Comparison of ENCODE assay signal across 8 cellular contexts in genomic region chr13:76822691-76823267, GRCh38.
DNase-seq lines count a peak whose midpoint lies in the region; ATAC-seq and TF ChIP-seq lines count a peak whose summit lies in the region.
"Had no signal": no experiment of that assay in that cellular context is flagged by ENCODE, and none has a peak within 500 bp of the region (broad histone marks: within the 10 kb centered on the region; RNA-seq: fewer than 3 reads in every experiment).

No MANE protein-coding gene starts in this region.

- no peaks in the 10 kb centered on the region for H3K79me1 ChIP-seq in neuronal stem cell (ENCODE audit: low read depth, low read length)

- H3K14ac ChIP-seq in neuronal stem cell (ENCODE audit: low read length): no peak overlapping the region

- no peak overlapping the region for H3K4ac ChIP-seq in neuronal stem cell (ENCODE audit: low read length)

- H3K4me1 ChIP-seq in neuronal stem cell (ENCODE audit: control insufficient read depth in 2 of 2, insufficient read depth in 1 of 2, low read depth in 1 of 2, low read length in 2 of 2): peaks cover 0 to 2% of the 10 kb centered on the region in 2 donors

- H2BK120ac ChIP-seq in neuronal stem cell (ENCODE audit: low read depth, low read length): no peak overlapping the region

- no peaks in the 10 kb centered on the region for H3K9me3 ChIP-seq in neuronal stem cell (replicated peaks in 1 of 2; ENCODE audit: control insufficient read depth in 2 of 2, insufficient read depth in 1 of 2, low read depth in 1 of 2, low read length in 2 of 2)

- H3K4me3 ChIP-seq in neuronal stem cell (ENCODE audit: low read length in 2 of 2): no peak overlapping the region

- peak; percentile 83 for ATAC-seq in GM18505 (IDR thresholded peaks at IDR 0.05; ENCODE audit: unreplicated experiment)
- peak; percentile 71 for ATAC-seq in HG03025 (IDR thresholded peaks at IDR 0.05; ENCODE audit: low FRiP score, unreplicated experiment)
- peak in 3 of 4 experiments; percentile 61 to 73 (median 62) for ATAC-seq in T-cell (replicated peaks in 1 of 4)

- H3K18ac ChIP-seq in neuronal stem cell (ENCODE audit: low read length): no peak overlapping the region

- H3K27ac ChIP-seq in neuronal stem cell (replicated peaks; ENCODE audit: low read length): no peak overlapping the region

- no peak overlapping the region for H2BK5ac ChIP-seq in neuronal stem cell (ENCODE audit: low read length)

- no peak for TF ChIP-seq POLR2A in GM18505 (IDR thresholded peaks at IDR 0.05; ENCODE audit: borderline replicate concordance, extremely low read depth, insufficient read depth, insufficient read length)

- H3K4me3 Mint-ChIP-seq in T-cell: no peak overlapping the region
- H3K4me3 Mint-ChIP-seq: natural killer cell had no signal

- H2BK15ac ChIP-seq in neuronal stem cell (ENCODE audit: low read length): no peak overlapping the region

- no peaks in the 10 kb centered on the region for H3K36me3 ChIP-seq in neuronal stem cell (replicated peaks in 1 of 2; ENCODE audit: control insufficient read depth in 2 of 2, insufficient read depth in 2 of 2, low read length in 2 of 2)

- no peak overlapping the region for H4K8ac ChIP-seq in neuronal stem cell (ENCODE audit: low read depth, low read length)

- H3K27me3 ChIP-seq in neuronal stem cell (ENCODE audit: control insufficient read depth in 3 of 3, insufficient read depth in 3 of 3, low read depth in 1 of 3, low read length in 3 of 3): no peaks in the 10 kb centered on the region

- no peak overlapping the region for H2BK12ac ChIP-seq in neuronal stem cell (ENCODE audit: low read length)

- peaks cover 0 to 6% of the 10 kb centered on the region in 2 donors for H3K27me3 Mint-ChIP-seq in T-cell

- no peak overlapping the region for H4K91ac ChIP-seq in neuronal stem cell (ENCODE audit: low read depth, low read length, poor library complexity)

- CTCF ChIA-PET in T-cell (lab: Charles Lee): interaction anchor here (0.8 to 1.7 kb wide), 3 partner anchors 79 to 81 kb away, joined by 3 to 9 read pairs (median 4); no protein-coding TSS in a partner anchor

- DNase-seq in T-cell: peak in 1 of 34 experiments; percentile 2
- peak; percentile 63 for DNase-seq in kidney tubule cell (ENCODE audit: low spot score)
- no peak for DNase-seq in NK-92 (lab: John Stamatoyannopoulos, UW; ENCODE audit: unreplicated experiment)
- no peak for DNase-seq in neuronal stem cell (ENCODE audit: low spot score)
- no peak for DNase-seq in NCI-H510A (lab: John Stamatoyannopoulos, UW)
- DNase-seq: natural killer cell had no signal

- H3K9me3 Mint-ChIP-seq in T-cell: no peaks in the 10 kb centered on the region
- H3K9me3 Mint-ChIP-seq: natural killer cell had no signal

- no peak overlapping the region for H3K9ac ChIP-seq in neuronal stem cell (ENCODE audit: low read depth, low read length, poor library complexity)

- H3K23ac ChIP-seq in neuronal stem cell (ENCODE audit: low read depth, low read length, poor library complexity): no peak overlapping the region

- no CpG with 5 or more reads among the region's 2 CpGs for WGBS in neuronal stem cell (ENCODE audit: extremely low coverage in 2 of 2, insufficient read length in 2 of 2, insufficient replicate concordance in 1 of 2), 2 donors

- H3K4me2 ChIP-seq in neuronal stem cell (ENCODE audit: insufficient read depth, low read length, poor library complexity, severe bottlenecking): no peak overlapping the region

- POLR2A ChIA-PET in T-cell (lab: Charles Lee): no interaction called here

- no peak overlapping the region for H3K27ac Mint-ChIP-seq in T-cell
- H3K27ac Mint-ChIP-seq: natural killer cell had no signal

- no peaks in the 10 kb centered on the region for H3K4me1 Mint-ChIP-seq in T-cell
- H3K4me1 Mint-ChIP-seq: natural killer cell had no signal

- no peak overlapping the region for H2AK5ac ChIP-seq in neuronal stem cell (ENCODE audit: low read depth, low read length)

- no peaks in the 10 kb centered on the region for H3K36me3 Mint-ChIP-seq in T-cell
- H3K36me3 Mint-ChIP-seq: natural killer cell had no signal

- H2AFZ ChIP-seq in neuronal stem cell (ENCODE audit: low read length): no peak overlapping the region
